Comparison of ENCODE assay signal across 27 cellular contexts in genomic region chr1:210949039-210949438, GRCh38.
"Had no signal": no experiment of that assay in that cellular context is flagged by ENCODE, and none has a peak within 500 bp of the region (broad histone marks: within the 10 kb centered on the region; RNA-seq: fewer than 3 reads in every experiment).

No MANE protein-coding gene starts in this region.

- H3K4me3 ChIP-seq: breast epithelium, gastroesophageal sphincter, uterus had no signal

- H3K9me3 ChIP-seq: breast epithelium, gastroesophageal sphincter, uterus had no signal

- H3K27ac Mint-ChIP-seq: activated CD8-positive, alpha-beta T cell treated with anti-CD3 and anti-CD28 coated beads for 36 hours; activated naive CD4-positive, alpha-beta T cell treated with anti-CD3 and anti-CD28 coated beads, Interleukin-2, amount 50 U/mL, for 24 hours; activated naive CD8-positive, alpha-beta T cell treated with anti-CD3 and anti-CD28 coated beads, Interleukin-2, amount 50 U/mL, for 24 hours; activated T-helper 2 cell treated with anti-CD3 and anti-CD28 coated beads, Interferon-gamma antibody, Interleukin-2, Interleukin-4, amounts not matched to agents 10 μg/mL and 5 μg/mL and 100 μg/mL, durations not matched to agents 14 hours and 24 hours and 36 hours; mesothelial cell of epicardium; naive thymus-derived CD4-positive, alpha-beta T cell; stimulated activated effector memory CD8-positive, alpha-beta T cell treated with anti-CD3 and anti-CD28 coated beads, Interleukin-12 subunit alpha, Interleukin-12 subunit beta, amount 100 ng/mL, for 72 hours; stimulated activated naive CD8-positive, alpha-beta T cell treated with anti-CD3 and anti-CD28 coated beads, Interleukin-15, Interleukin-2, amounts not matched to agents 100 ng/mL and 50 ng/mL, for 24 hours; type B pancreatic cell; WTC11 had no signal

- H3K27me3 ChIP-seq: breast epithelium, gastroesophageal sphincter, uterus had no signal

- FAIRE-seq: endothelial cell of umbilical vein, keratinocyte had no signal

- DNase-seq: activated CD4-positive, alpha-beta T cell treated with anti-CD3 and anti-CD28 coated beads for 1 hour; activated CD4-positive, alpha-beta T cell treated with anti-CD3 and anti-CD28 coated beads, Interleukin-2, amount 50 U/mL, for 1 hour; activated CD8-positive, alpha-beta T cell treated with anti-CD3 and anti-CD28 coated beads for 36 hours; activated naive CD8-positive, alpha-beta T cell treated with anti-CD3 and anti-CD28 coated beads, Interleukin-2, amount 50 U/mL, for 24 hours; activated T-cell treated with anti-CD3 and anti-CD28 coated beads, Interleukin-2, amount 50 U/mL, for 4 hours; central memory CD4-positive, alpha-beta T cell; head of caudate nucleus; hippocampal formation; left cardiac atrium; mammary epithelial cell; naive thymus-derived CD4-positive, alpha-beta T cell; nucleus accumbens; right cardiac atrium; stimulated activated CD4-positive, alpha-beta T cell treated with anti-CD3 and anti-CD28 coated beads, Interleukin-12 subunit alpha, Interleukin-12 subunit beta, amount 100 ng/mL, for 4 hours; stimulated activated CD4-positive, alpha-beta T cell treated with anti-CD3 and anti-CD28 coated beads, Interleukin-4, amount 100 ng/mL, for 1 hour; uterus had no signal

- H3K27ac ChIP-seq: breast epithelium, gastroesophageal sphincter, uterus had no signal

- H3K4me1 Mint-ChIP-seq: activated naive CD4-positive, alpha-beta T cell treated with anti-CD3 and anti-CD28 coated beads, Interleukin-2, amount 50 U/mL, for 24 hours; activated naive CD8-positive, alpha-beta T cell treated with anti-CD3 and anti-CD28 coated beads, Interleukin-2, amount 50 U/mL, for 24 hours; mesothelial cell of epicardium; naive thymus-derived CD4-positive, alpha-beta T cell; stimulated activated effector memory CD8-positive, alpha-beta T cell treated with anti-CD3 and anti-CD28 coated beads, Interleukin-12 subunit alpha, Interleukin-12 subunit beta, amount 100 ng/mL, for 72 hours; WTC11 had no signal

- H3K36me3 ChIP-seq: breast epithelium, gastroesophageal sphincter, uterus had no signal

- H3K36me3 Mint-ChIP-seq: activated naive CD4-positive, alpha-beta T cell treated with anti-CD3 and anti-CD28 coated beads, Interleukin-2, amount 50 U/mL, for 24 hours; mesothelial cell of epicardium; naive thymus-derived CD4-positive, alpha-beta T cell; stimulated activated effector memory CD8-positive, alpha-beta T cell treated with anti-CD3 and anti-CD28 coated beads, Interleukin-12 subunit alpha, Interleukin-12 subunit beta, amount 100 ng/mL, for 72 hours; type B pancreatic cell; WTC11 had no signal

- H3K9me3 Mint-ChIP-seq: activated CD8-positive, alpha-beta T cell treated with anti-CD3 and anti-CD28 coated beads for 36 hours; activated naive CD4-positive, alpha-beta T cell treated with anti-CD3 and anti-CD28 coated beads, Interleukin-2, amount 50 U/mL, for 24 hours; activated naive CD8-positive, alpha-beta T cell treated with anti-CD3 and anti-CD28 coated beads, Interleukin-2, amount 50 U/mL, for 24 hours; activated T-cell treated with anti-CD3 and anti-CD28 coated beads, Interleukin-2, amount 50 U/mL, for 4 hours; activated T-helper 2 cell treated with anti-CD3 and anti-CD28 coated beads, Interferon-gamma antibody, Interleukin-2, Interleukin-4, amounts not matched to agents 10 μg/mL and 5 μg/mL and 100 μg/mL, durations not matched to agents 14 hours and 24 hours and 36 hours; mesothelial cell of epicardium; naive thymus-derived CD4-positive, alpha-beta T cell; stimulated activated effector memory CD8-positive, alpha-beta T cell treated with anti-CD3 and anti-CD28 coated beads, Interleukin-12 subunit alpha, Interleukin-12 subunit beta, amount 100 ng/mL, for 72 hours; stimulated activated naive CD8-positive, alpha-beta T cell treated with anti-CD3 and anti-CD28 coated beads, Interleukin-15, Interleukin-2, amounts not matched to agents 100 ng/mL and 50 ng/mL, for 24 hours; type B pancreatic cell; WTC11 had no signal

- H3K4me1 ChIP-seq: breast epithelium, gastroesophageal sphincter, uterus had no signal

- H3K4me3 Mint-ChIP-seq: activated CD8-positive, alpha-beta T cell treated with anti-CD3 and anti-CD28 coated beads for 36 hours; activated naive CD4-positive, alpha-beta T cell treated with anti-CD3 and anti-CD28 coated beads, Interleukin-2, amount 50 U/mL, for 24 hours; activated naive CD8-positive, alpha-beta T cell treated with anti-CD3 and anti-CD28 coated beads, Interleukin-2, amount 50 U/mL, for 24 hours; activated T-cell treated with anti-CD3 and anti-CD28 coated beads, Interleukin-2, amount 50 U/mL, for 4 hours; mesothelial cell of epicardium; naive thymus-derived CD4-positive, alpha-beta T cell; stimulated activated effector memory CD8-positive, alpha-beta T cell treated with anti-CD3 and anti-CD28 coated beads, Interleukin-12 subunit alpha, Interleukin-12 subunit beta, amount 100 ng/mL, for 72 hours; stimulated activated naive CD8-positive, alpha-beta T cell treated with anti-CD3 and anti-CD28 coated beads, Interleukin-15, Interleukin-2, amounts not matched to agents 100 ng/mL and 50 ng/mL, for 24 hours; type B pancreatic cell; WTC11 had no signal

- H3K27me3 Mint-ChIP-seq: activated CD8-positive, alpha-beta T cell treated with anti-CD3 and anti-CD28 coated beads for 36 hours; stimulated activated naive CD8-positive, alpha-beta T cell treated with anti-CD3 and anti-CD28 coated beads, Interleukin-15, Interleukin-2, amounts not matched to agents 100 ng/mL and 50 ng/mL, for 24 hours had no signal
